Comparison of ENCODE assay signal across 10 cellular contexts in genomic region chrX:148133099-148133725, GRCh38.
DNase-seq lines count a peak whose midpoint lies in the region; ATAC-seq and TF ChIP-seq lines count a peak whose summit lies in the region.
"Had no signal": no experiment of that assay in that cellular context is flagged by ENCODE, and none has a peak within 500 bp of the region (broad histone marks: within the 10 kb centered on the region; RNA-seq: fewer than 3 reads in every experiment).

No MANE protein-coding gene starts in this region.

- peaks cover 2% of the 10 kb centered on the region for H3K9me3 Mint-ChIP-seq in neural crest cell

- H2AFZ ChIP-seq in mammary epithelial cell (ENCODE audit: low read depth, low read length), result no peak overlapping the region

- no peaks in the 10 kb centered on the region for H3K36me3 Mint-ChIP-seq in neural crest cell (ENCODE audit: low read depth)

- WGBS in mammary epithelial cell (ENCODE audit: low coverage, missing lambda C conversion rate), result 37% methylated on average over 6 of the region's 6 CpGs

- H3K4me1 ChIP-seq in mammary epithelial cell (ENCODE audit: insufficient read depth, low read length), result no peaks in the 10 kb centered on the region

- in situ Hi-C loops in mammary epithelial cell (cut with MboI; ENCODE audit: low sequenced_read_pairs in 2 of 2), result no loop called here

- no peak overlapping the region for H3K4me3 ChIP-seq in mammary epithelial cell (replicated peaks in 1 of 3; ENCODE audit: insufficient read depth in 1 of 3, low read depth in 2 of 3, low read length in 3 of 3)

- no peak overlapping the region for H3K4me3 Mint-ChIP-seq in neural crest cell

- DNase-seq in NCI-H2171 treated with DMSO at 0.1 percent for 48 hours (lab: John Stamatoyannopoulos, UW) (peak; percentile 7), NCI-H2171 (lab: John Stamatoyannopoulos, UW) (no peak), NCI-H1105 treated with DMSO at 0.1 percent for 48 hours (lab: John Stamatoyannopoulos, UW) (peak; percentile 83), mammary epithelial cell (peak; percentile 1), neural crest cell (ENCODE audit: low read depth, low spot score) (no peak)
- no peak for DNase-seq in stimulated activated CD4-positive, alpha-beta T cell treated with anti-CD3 and anti-CD28 coated beads, Interleukin-12 subunit alpha, Interleukin-12 subunit beta, amount 100 ng/mL, for 4 hours
- no peak for DNase-seq in activated CD4-positive, alpha-beta T cell treated with anti-CD3 and anti-CD28 coated beads for 4 hours
- DNase-seq: activated T-cell treated with anti-CD3 and anti-CD28 coated beads for 4 hours, NCI-H1417 treated with DMSO at 0.1 percent for 48 hours had no signal

- intact Hi-C loops in mammary epithelial cell (cut with micrococcal nuclease), result loop anchor here (1.0 to 2.0 kb wide), 2 partner anchors 1154 to 1338 kb away; no protein-coding TSS in a partner anchor

- no peaks in the 10 kb centered on the region for H4K20me1 ChIP-seq in mammary epithelial cell (ENCODE audit: insufficient read depth, low read length)

- H3K27ac ChIP-seq in mammary epithelial cell (ENCODE audit: insufficient read depth, low read depth, low read length), result no peak overlapping the region

- TF ChIP-seq CTCF in mammary epithelial cell (conservative IDR thresholded peaks at IDR 0.05 in 1 of 2, IDR thresholded peaks at IDR 0.05 in 1 of 2; ENCODE audit: extremely low read depth in 1 of 2, insufficient read depth in 1 of 2, low read depth in 1 of 2, low read length in 2 of 2) (peak in 1 of 2 donors; percentile 13), neural crest cell (conservative IDR thresholded peaks at IDR 0.05) (peak; percentile 47)

- dilution Hi-C loops in mammary epithelial cell (cut with HindIII; ENCODE audit: low sequenced_read_pairs), result no loop called here

- CTCF ChIA-PET in mammary epithelial cell (lab: Charles Lee; ENCODE audit: low non-redundant PET), result no interaction called here

- no peak overlapping the region for H3K4me2 ChIP-seq in mammary epithelial cell (ENCODE audit: insufficient read depth, low read depth, low read length)

- no peaks in the 10 kb centered on the region for H3K79me2 ChIP-seq in mammary epithelial cell (ENCODE audit: insufficient read depth, low read length)

- H3K27me3 ChIP-seq in mammary epithelial cell (ENCODE audit: insufficient read depth, low read length), result no peaks in the 10 kb centered on the region

- BruUV-seq in mammary epithelial cell (replicated peaks; lab: Mats Ljungman, UMichigan), result no TSS peak

- peaks cover 7% of the 10 kb centered on the region for H3K4me1 Mint-ChIP-seq in neural crest cell

- no peaks in the 10 kb centered on the region for H3K36me3 ChIP-seq in mammary epithelial cell (ENCODE audit: insufficient read depth, low read length)

- no peak for ATAC-seq in GM21737 (IDR thresholded peaks at IDR 0.05; ENCODE audit: unreplicated experiment)

- H3K9ac ChIP-seq in mammary epithelial cell (ENCODE audit: insufficient read depth, low read length), result no peak overlapping the region

- H3K27ac Mint-ChIP-seq in neural crest cell (ENCODE audit: unreplicated experiment), result no peak overlapping the region

- no peaks in the 10 kb centered on the region for H3K27me3 Mint-ChIP-seq in neural crest cell (ENCODE audit: low read depth)

- H3K9me3 ChIP-seq in mammary epithelial cell (replicated peaks; ENCODE audit: insufficient read depth, low read length), result no peaks in the 10 kb centered on the region

Comparison
In these comparisons a context has a peak if more than half of its experiments do, and no peak if none do; other contexts are left out.
1. DNase-seq: peak in NCI-H2171 treated with DMSO at 0.1 percent for 48 hours (single experiment), NCI-H1105 treated with DMSO at 0.1 percent for 48 hours (single experiment) and mammary epithelial cell (single experiment); none in NCI-H2171 (single experiment), neural crest cell (single experiment), stimulated activated CD4-positive, alpha-beta T cell treated with anti-CD3 and anti-CD28 coated beads, Interleukin-12 subunit alpha, Interleukin-12 subunit beta, amount 100 ng/mL, for 4 hours (single experiment) and activated CD4-positive, alpha-beta T cell treated with anti-CD3 and anti-CD28 coated beads for 4 hours (0 of 2).